16 cellular contexts compared by ENCODE assay signal in genomic region chr2:64342195-64343099, GRCh38.
"Had no signal": no experiment of that assay in that cellular context is flagged by ENCODE, and none has a peak within 500 bp of the region (broad histone marks: within the 10 kb centered on the region; RNA-seq: fewer than 3 reads in every experiment).

No MANE protein-coding gene starts in this region.

- H3K36me3 ChIP-seq: colonic mucosa, heart left ventricle, tibial nerve, uterus had no signal

- ATAC-seq: activated CD8-positive, alpha-beta T cell treated with anti-CD3 and anti-CD28 coated beads for 36 hours; activated naive CD8-positive, alpha-beta T cell treated with anti-CD3 and anti-CD28 coated beads, Interleukin-2, amount 50 U/mL, for 24 hours; heart left ventricle; left ventricle myocardium superior had no signal

- H3K27ac ChIP-seq: colonic mucosa, heart left ventricle, tibial nerve, uterus had no signal

- H3K4me3 ChIP-seq: colonic mucosa, heart left ventricle, tibial nerve, uterus had no signal

- H3K9me3 ChIP-seq: colonic mucosa, heart left ventricle, tibial nerve, uterus had no signal

- H3K27me3 ChIP-seq: colonic mucosa, heart left ventricle, tibial nerve, uterus had no signal

- H3K4me1 ChIP-seq: colonic mucosa, heart left ventricle, tibial nerve, uterus had no signal

- DNase-seq: activated B cell treated with CpG ODN at 0.5 μM for 24 hours; activated CD4-positive, alpha-beta T cell treated with anti-CD3 and anti-CD28 coated beads for 48 hours; activated CD8-positive, alpha-beta T cell treated with anti-CD3 and anti-CD28 coated beads for 36 hours; activated naive CD4-positive, alpha-beta T cell treated with anti-CD3 and anti-CD28 coated beads for 36 hours; activated naive CD8-positive, alpha-beta T cell treated with anti-CD3 and anti-CD28 coated beads, Interleukin-2, amount 50 U/mL, for 24 hours; activated T-cell treated with anti-CD3 and anti-CD28 coated beads, Interleukin-2, amount 50 U/mL, for 24 hours; anterior cingulate cortex; central memory CD4-positive, alpha-beta T cell; colonic mucosa; heart left ventricle; kidney; left ventricle myocardium superior; naive B cell; stimulated activated naive CD4-positive, alpha-beta T cell treated with Interleukin-2 at 50 U/mL for 16 hours; uterus had no signal
